ENCODE assay signal across 19 cellular contexts in genomic region chr15:98580577-98580976, GRCh38.
A peak's percentile ranks its signal among the peaks of the same experiment; 100 is the strongest.
DNase-seq lines count a peak whose midpoint lies in the region; ATAC-seq and TF ChIP-seq lines count a peak whose summit lies in the region.
"Had no signal": no experiment of that assay in that cellular context is flagged by ENCODE, and none has a peak within 500 bp of the region (broad histone marks: within the 10 kb centered on the region; RNA-seq: fewer than 3 reads in every experiment).

No MANE protein-coding gene starts in this region.

- H3K9ac ChIP-seq in mesendoderm (ENCODE audit: low read length) = no peak overlapping the region

- H4K5ac ChIP-seq in mesendoderm (ENCODE audit: low read length) = no peak overlapping the region

- H3K23ac ChIP-seq in mesendoderm (ENCODE audit: low read length) = no peak overlapping the region

- no peak overlapping the region for H2BK5ac ChIP-seq in mesendoderm (ENCODE audit: low read length)

- no peak overlapping the region for H3K4me3 ChIP-seq in cardiac muscle cell
- H3K4me3 ChIP-seq in mesendoderm (ENCODE audit: low read length) = no peak overlapping the region
- H3K4me3 ChIP-seq: tibial nerve had no signal

- H3K27me3 ChIP-seq in cardiac muscle cell = no peaks in the 10 kb centered on the region
- H3K27me3 ChIP-seq in mesendoderm (ENCODE audit: insufficient read depth, low read length, poor library complexity) = no peaks in the 10 kb centered on the region

- TF ChIP-seq CTCF in cardiac muscle cell (IDR thresholded peaks at IDR 0.05; ENCODE audit: low read depth, low read length) = no peak

- no peak overlapping the region for H3K18ac ChIP-seq in mesendoderm (ENCODE audit: low read length)

- no peak overlapping the region for H2BK15ac ChIP-seq in mesendoderm (replicated peaks; ENCODE audit: low read depth)

- no peak overlapping the region for H2BK120ac ChIP-seq in mesendoderm (ENCODE audit: low read depth, low read length)

- no peak overlapping the region for H3K4me2 ChIP-seq in mesendoderm (ENCODE audit: low read length)

- no peak overlapping the region for H2AK5ac ChIP-seq in mesendoderm (ENCODE audit: low read length)

- intact Hi-C loops in cardiac septum (cut with DNase I) = no loop called here

- no peak overlapping the region for H4K8ac ChIP-seq in mesendoderm (ENCODE audit: low read depth, low read length)

- H3K27ac ChIP-seq in cardiac muscle cell = no peak overlapping the region
- H3K27ac ChIP-seq in mesendoderm (ENCODE audit: low read depth, low read length) = no peak overlapping the region
- H3K27ac ChIP-seq: heart left ventricle, tibial nerve had no signal

- H3K79me1 ChIP-seq in mesendoderm (ENCODE audit: low read length) = no peaks in the 10 kb centered on the region

- no peak overlapping the region for H3K4ac ChIP-seq in mesendoderm (ENCODE audit: low read depth, low read length)

- H3K56ac ChIP-seq in mesendoderm (ENCODE audit: low read length) = peak overlapping the region; percentile 27

- no peaks in the 10 kb centered on the region for H3K79me2 ChIP-seq in mesendoderm (ENCODE audit: control insufficient read depth, insufficient read depth, low read length)

- WGBS in mesendoderm (ENCODE audit: extremely low coverage, insufficient coverage, low lambda C conversion rate) = no CpG with 5 or more reads among the region's 11 CpGs

- peaks cover 9% of the 10 kb centered on the region for H3K4me1 ChIP-seq in cardiac muscle cell (ENCODE audit: low read depth)
- H3K4me1 ChIP-seq in mesendoderm (ENCODE audit: control insufficient read depth, low read depth, low read length) = no peaks in the 10 kb centered on the region
- H3K4me1 ChIP-seq: tibial nerve had no signal

- no peaks in the 10 kb centered on the region for H3K36me3 ChIP-seq in cardiac muscle cell
- no peaks in the 10 kb centered on the region for H3K36me3 ChIP-seq in mesendoderm (ENCODE audit: control insufficient read depth, insufficient read depth, low read length)
- H3K36me3 ChIP-seq: heart left ventricle, tibial nerve had no signal

- no peak for ATAC-seq in GM21528 (IDR thresholded peaks at IDR 0.05; ENCODE audit: low FRiP score, unreplicated experiment)
- ATAC-seq: activated T-helper 17 cell treated with anti-CD3 and anti-CD28 coated beads, Interleukin-2, amount 50 U/mL, for 72 hours; SK-N-SH treated with all-trans-retinoic acid at 6 μM for 48 hours; stimulated activated naive B cell treated with anti-CD40 and anti-IgM and Interleukin-4, amounts not matched to agents 10 μg/mL and 1 μg/mL and 100 μg/mL, for 72 hours had no signal

- H3K9me3 ChIP-seq in cardiac muscle cell (ENCODE audit: low read depth) = no peaks in the 10 kb centered on the region
- H3K9me3 ChIP-seq: heart left ventricle had no signal

- DNase-seq in cardiac muscle cell (ENCODE audit: low read depth in 1 of 2, low spot score in 1 of 2) = peak; percentile 12 to 69
- no peak for DNase-seq in cardiac septum (ENCODE audit: low spot score)
- DNase-seq in ecto neural progenitor cell (ENCODE audit: low spot score) = peak; percentile 37
- DNase-seq in mesendoderm = peak; percentile 55
- no peak for DNase-seq in SKM-1 (lab: John Stamatoyannopoulos, UW; ENCODE audit: unreplicated experiment)
- DNase-seq in stimulated activated naive CD4-positive, alpha-beta T cell (lab: John Stamatoyannopoulos, UW) = no peak
- DNase-seq in activated effector memory CD4-positive, alpha-beta T cell treated with Interleukin-2 at 50 U/mL for 16 hours = no peak
- DNase-seq: caudate nucleus; COR-L47; heart left ventricle; KBM-7; NCI-H1092 treated with DMSO at 0.1 percent for 48 hours; NCI-H748 treated with DMSO at 0.1 percent for 48 hours; stimulated activated naive B cell treated with anti-CD40 and anti-IgM and Interleukin-4, amounts not matched to agents 10 μg/mL and 1 μg/mL and 100 μg/mL, for 72 hours; T1000 had no signal

Comparison
In these comparisons a context has a peak if more than half of its experiments do, and no peak if none do; other contexts are left out.
1. DNase-seq: peak in cardiac muscle cell (2 of 2), ecto neural progenitor cell (single experiment) and mesendoderm (single experiment); none in cardiac septum (single experiment), SKM-1 (single experiment), stimulated activated naive CD4-positive, alpha-beta T cell (0 of 6) and activated effector memory CD4-positive, alpha-beta T cell treated with Interleukin-2 at 50 U/mL for 16 hours (single experiment).